ENCODE assay signal across 13 cellular contexts in genomic region chr18:8849696-8850095, GRCh38.
"Had no signal": no experiment of that assay in that cellular context is flagged by ENCODE, and none has a peak within 500 bp of the region (broad histone marks: within the 10 kb centered on the region; RNA-seq: fewer than 3 reads in every experiment).

No MANE protein-coding gene starts in this region.

- H3K27ac ChIP-seq: ovary, WERI-Rb-1 had no signal

- H3K27ac Mint-ChIP-seq: activated CD4-positive, alpha-beta memory T cell treated with anti-CD3 and anti-CD28 coated beads, Interleukin-2, amount 10 ng/mL, durations not matched to agents 7 days and 5 days; activated CD4-positive, alpha-beta T cell treated with anti-CD3 and anti-CD28 coated beads for 36 hours; activated T-cell treated with anti-CD3 and anti-CD28 coated beads, Interleukin-2, amount 50 U/mL, for 72 hours; T-cell had no signal

- ATAC-seq: activated CD4-positive, alpha-beta T cell treated with anti-CD3 and anti-CD28 coated beads for 36 hours; activated T-cell treated with anti-CD3 and anti-CD28 coated beads, Interleukin-2, amount 50 U/mL, for 72 hours; left ventricle myocardium superior; stimulated activated naive CD8-positive, alpha-beta T cell treated with anti-CD3 and anti-CD28 coated beads, Interleukin-15, Interleukin-2, amounts not matched to agents 100 U/mL and 50 U/mL, for 24 hours; T-cell had no signal

- H3K36me3 ChIP-seq: ovary, WERI-Rb-1 had no signal

- H3K9me3 Mint-ChIP-seq: activated CD4-positive, alpha-beta memory T cell treated with anti-CD3 and anti-CD28 coated beads, Interleukin-2, amount 10 ng/mL, durations not matched to agents 7 days and 5 days; activated T-cell treated with anti-CD3 and anti-CD28 coated beads, Interleukin-2, amount 50 U/mL, for 72 hours had no signal

- DNase-seq: activated CD4-positive, alpha-beta memory T cell treated with anti-CD3 and anti-CD28 coated beads, Interleukin-2, amount 10 ng/mL, durations not matched to agents 7 days and 5 days; activated CD4-positive, alpha-beta T cell treated with anti-CD3 and anti-CD28 coated beads for 36 hours; activated CD8-positive, alpha-beta memory T cell treated with anti-CD3 and anti-CD28 coated beads, Interleukin-2, amount 50 U/mL, for 4 hours; activated T-cell treated with anti-CD3 and anti-CD28 coated beads, Interleukin-2, amount 50 U/mL, for 72 hours; aorta; glutamatergic neuron; left ventricle myocardium superior; ovary; stimulated activated CD4-positive, alpha-beta T cell treated with anti-CD3 and anti-CD28 coated beads, Interleukin-2, amount 100 ng/mL, for 48 hours; stimulated activated naive CD8-positive, alpha-beta T cell treated with anti-CD3 and anti-CD28 coated beads, Interleukin-15, Interleukin-2, amounts not matched to agents 100 U/mL and 50 U/mL, for 24 hours; T-cell; T1000; WERI-Rb-1 had no signal

- H3K36me3 Mint-ChIP-seq: T-cell had no signal

- H3K27me3 ChIP-seq: ovary had no signal

- H3K4me3 ChIP-seq: ovary had no signal
